ENCODE assay signal across 8 cellular contexts in genomic region chr11:33987975-33988580, GRCh38.
A peak's percentile ranks its signal among the peaks of the same experiment; 100 is the strongest.
DNase-seq lines count a peak whose midpoint lies in the region; ATAC-seq and TF ChIP-seq lines count a peak whose summit lies in the region.

No MANE protein-coding gene starts in this region.

- TF ChIP-seq CTCF in lower leg skin (IDR thresholded peaks at IDR 0.05) = no peak

- no peak for TF ChIP-seq POLR2A in lower leg skin (IDR thresholded peaks at IDR 0.05)

- ATAC-seq in HG02678 (IDR thresholded peaks at IDR 0.05; ENCODE audit: unreplicated experiment) (peak; percentile 57), HG03039 (IDR thresholded peaks at IDR 0.05; ENCODE audit: unreplicated experiment) (no peak)

- 46 to 52% methylated on average over 12 of the region's 12 CpGs for WGBS in lower leg skin, 2 donors

- H3K4me3 ChIP-seq in lower leg skin (ENCODE audit: low read depth, poor library complexity, severe bottlenecking) = no peak overlapping the region

- DNase-seq in CMK (ENCODE audit: low read depth) (peak; percentile 61), NCI-H526 treated with DMSO at 0.1 percent for 48 hours (lab: John Stamatoyannopoulos, UW) (peak; percentile 85), dermis blood vessel endothelial cell (peak; percentile 93), lower leg skin (ENCODE audit: low spot score in 2 of 2) (peak; percentile 53 to 90)
- peak; percentile 67 for DNase-seq in activated CD4-positive, alpha-beta T cell treated with anti-CD3 and anti-CD28 coated beads, Interleukin-2, amount 50 U/mL, for 1 hour
- peak; percentile 35 to 59 (median 45) for DNase-seq in stimulated activated CD4-positive, alpha-beta T cell treated with anti-CD3 and anti-CD28 coated beads, TNF-alpha, amount 100 ng/mL, for 4 hours (ENCODE audit: low read depth in 3 of 3)

- intact Hi-C loops in lower leg skin (cut with DNase I; ENCODE audit: low total_unique reads) = no loop called here
